ENCODE assay signal across 1 cellular context in genomic region chr1:37808369-37809319, GRCh38.
A peak's percentile ranks its signal among the peaks of the same experiment; 100 is the strongest.
TF ChIP-seq lines count a peak whose summit lies in the region.

No MANE protein-coding gene starts in this region.

TF ChIP-seq in HepG2, 621 proteins besides CTCF, POLR2A, EP300 and RAD21 (continued from another document and continues in another):
- TF ChIP-seq MNT (IDR thresholded peaks at IDR 0.05) (no peak), TEAD3 (CRISPR knock-in tag; optimal IDR thresholded peaks at IDR 0.05; ENCODE audit: borderline replicate concordance) (no peak), JDP2 (CRISPR knock-in tag; IDR thresholded peaks at IDR 0.05; ENCODE audit: borderline replicate concordance) (no peak), TARDBP (CRISPR knock-in tag; IDR thresholded peaks at IDR 0.05) (peak; percentile 50; the same call in 1 of the 2 replicates), ZFP91 (CRISPR knock-in tag; IDR thresholded peaks at IDR 0.05; ENCODE audit: borderline replicate concordance) (peak; percentile 98; the same call in 1 of the 2 replicates), ZNF382 (CRISPR knock-in tag; IDR thresholded peaks at IDR 0.05; ENCODE audit: borderline replicate concordance) (no peak), MTF1 (CRISPR knock-in tag; IDR thresholded peaks at IDR 0.05) (no peak), ZNF501 (CRISPR knock-in tag; IDR thresholded peaks at IDR 0.05) (0 out of 2 replicates have a peak, but pooled peaks have one; percentile 27), ZMAT3 (CRISPR knock-in tag; conservative IDR thresholded peaks at IDR 0.05) (0 out of 2 replicates have a peak, but pooled peaks have one; percentile 23), TFDP1 (CRISPR knock-in tag; IDR thresholded peaks at IDR 0.05; ENCODE audit: borderline replicate concordance) (0 out of 2 replicates have a peak, but pooled peaks have one; percentile 13), BORCS8-MEF2B (CRISPR knock-in tag; IDR thresholded peaks at IDR 0.05) (no peak), ELF1 (CRISPR knock-in tag; IDR thresholded peaks at IDR 0.05) (no peak), POGK (CRISPR knock-in tag; conservative IDR thresholded peaks at IDR 0.05) (0 out of 2 replicates have a peak, but pooled peaks have one; percentile 31), MAX (IDR thresholded peaks at IDR 0.05) (no peak), GFI1 (CRISPR knock-in tag; IDR thresholded peaks at IDR 0.05; ENCODE audit: borderline replicate concordance) (0 out of 2 replicates have a peak, but pooled peaks have one; percentile 5), HNF1B (CRISPR knock-in tag; IDR thresholded peaks at IDR 0.05) (peak; percentile 15; the same call in 1 of the 2 replicates), ARHGAP35 (CRISPR knock-in tag; IDR thresholded peaks at IDR 0.05; ENCODE audit: borderline replicate concordance) (0 out of 2 replicates have a peak, but pooled peaks have one; percentile 9), ELF3 (CRISPR knock-in tag; IDR thresholded peaks at IDR 0.05) (no peak), MAF1 (CRISPR knock-in tag; IDR thresholded peaks at IDR 0.05; ENCODE audit: borderline replicate concordance) (no peak), ARID4A (CRISPR knock-in tag; IDR thresholded peaks at IDR 0.05; ENCODE audit: borderline replicate concordance) (peak; percentile 23; the same call in 1 of the 2 replicates), STAG1 (CRISPR knock-in tag; IDR thresholded peaks at IDR 0.05) (0 out of 2 replicates have a peak, but pooled peaks have one; percentile 7), MYPOP (CRISPR knock-in tag; IDR thresholded peaks at IDR 0.05) (no peak; the same call in 1 of the 2 replicates), NR2F2 (IDR thresholded peaks at IDR 0.05; ENCODE audit: borderline replicate concordance, low read depth) (no peak), HDAC1 (CRISPR knock-in tag; IDR thresholded peaks at IDR 0.05) (peak; percentile 19; the same call in 1 of the 2 replicates), KLF16 (CRISPR knock-in tag; IDR thresholded peaks at IDR 0.05) (no peak), MTA1 (CRISPR knock-in tag; IDR thresholded peaks at IDR 0.05; ENCODE audit: borderline replicate concordance) (peak; percentile 49; the same call in 1 of the 2 replicates), AGO2 (optimal IDR thresholded peaks at IDR 0.05; ENCODE audit: low read depth, low read length) (peak; percentile 56), STAT6 (CRISPR knock-in tag; IDR thresholded peaks at IDR 0.05; ENCODE audit: borderline replicate concordance) (no peak), MXD1 (CRISPR knock-in tag; IDR thresholded peaks at IDR 0.05) (no peak), ZNF691 (CRISPR knock-in tag; IDR thresholded peaks at IDR 0.05; ENCODE audit: borderline replicate concordance, low read depth) (0 out of 2 replicates have a peak, but pooled peaks have one; percentile 19), TCF12 (IDR thresholded peaks at IDR 0.05) (no peak), TCF12 (CRISPR knock-in tag; IDR thresholded peaks at IDR 0.05) (no peak), ZNF468 (CRISPR knock-in tag; IDR thresholded peaks at IDR 0.05) (no peak), NR3C1 (CRISPR knock-in tag; IDR thresholded peaks at IDR 0.05) (no peak), SALL1 (CRISPR knock-in tag; IDR thresholded peaks at IDR 0.05) (peak; percentile 18; the same call in 1 of the 2 replicates), KDM5A (IDR thresholded peaks at IDR 0.05; ENCODE audit: borderline replicate concordance, low read length) (no peak; the same call in 1 of the 2 replicates), GMEB2 (CRISPR knock-in tag; IDR thresholded peaks at IDR 0.05; ENCODE audit: low read depth) (no peak), CBX2 (IDR thresholded peaks at IDR 0.05; ENCODE audit: low read depth, low read length) (no peak), CBX2 (CRISPR knock-in tag; IDR thresholded peaks at IDR 0.05; ENCODE audit: low read depth) (no peak), POLR2AphosphoS5 (IDR thresholded peaks at IDR 0.05; ENCODE audit: low read depth, low read length) (no peak), ZZZ3 (CRISPR knock-in tag; IDR thresholded peaks at IDR 0.05; ENCODE audit: borderline replicate concordance) (no peak), POGZ (CRISPR knock-in tag; IDR thresholded peaks at IDR 0.05) (0 out of 2 replicates have a peak, but pooled peaks have one; percentile 5)
